ENCODE assay signal across 16 cellular contexts in genomic region chr5:168307022-168307421, GRCh38. TPM values are rescaled to one million over a fixed set of nuclear protein-coding genes. Genes with fewer than 3 reads are reported as not detected.
DNase-seq lines count a peak whose midpoint lies in the region; ATAC-seq and TF ChIP-seq lines count a peak whose summit lies in the region.
"Had no signal": no experiment of that assay in that cellular context is flagged by ENCODE, and none has a peak within 500 bp of the region (broad histone marks: within the 10 kb centered on the region; RNA-seq: fewer than 3 reads in every experiment).

No MANE protein-coding gene starts in this region.

- no peak for TF ChIP-seq CTCF in lower lobe of right lung (IDR thresholded peaks at IDR 0.05)
- TF ChIP-seq CTCF in upper lobe of left lung (IDR thresholded peaks at IDR 0.05), result no peak
- no peak for TF ChIP-seq CTCF in heart right ventricle (IDR thresholded peaks at IDR 0.05)

- H3K27me3 ChIP-seq in esophagus (ENCODE audit: control insufficient read depth in 1 of 2, insufficient read depth in 2 of 2, low read length in 2 of 2), result no peaks in the 10 kb centered on the region
- H3K27me3 ChIP-seq in lower lobe of right lung (ENCODE audit: low read depth), result no peaks in the 10 kb centered on the region
- no peaks in the 10 kb centered on the region for H3K27me3 ChIP-seq in upper lobe of left lung
- peaks cover 0 to 12% (median 3%) of the 10 kb centered on the region in 7 donors for H3K27me3 ChIP-seq in heart right ventricle

- H3K4me3 ChIP-seq in esophagus (ENCODE audit: low read depth in 1 of 2, low read length in 2 of 2) (no peak overlapping the region), lower lobe of right lung (no peak overlapping the region), upper lobe of left lung (no peak overlapping the region), heart right ventricle (no peak overlapping the region)
- H3K4me3 ChIP-seq: HAP-1 had no signal

- no peak for TF ChIP-seq EP300 in upper lobe of left lung (IDR thresholded peaks at IDR 0.05)

- H3K9me3 ChIP-seq in esophagus (ENCODE audit: control insufficient read depth in 2 of 2, insufficient read depth in 1 of 2, low read depth in 1 of 2, low read length in 1 of 2), result no peaks in the 10 kb centered on the region
- no peaks in the 10 kb centered on the region for H3K9me3 ChIP-seq in lower lobe of right lung
- no peaks in the 10 kb centered on the region for H3K9me3 ChIP-seq in upper lobe of left lung
- no peaks in the 10 kb centered on the region for H3K9me3 ChIP-seq in heart right ventricle
- H3K9me3 ChIP-seq: HAP-1 had no signal

- H3K36me3 ChIP-seq in esophagus (ENCODE audit: control insufficient read depth in 2 of 2, insufficient read depth in 2 of 2, low read length in 1 of 2) (peaks cover 0 to 9% of the 10 kb centered on the region in 2 donors), lower lobe of right lung (no peaks in the 10 kb centered on the region), upper lobe of left lung (no peaks in the 10 kb centered on the region), heart right ventricle (no peaks in the 10 kb centered on the region)
- H3K36me3 ChIP-seq: HAP-1 had no signal

- peak; percentile 25 for DNase-seq in MV-4-11 (lab: John Stamatoyannopoulos, UW)
- DNase-seq in lower lobe of right lung, result no peak
- DNase-seq in upper lobe of left lung, result no peak
- no peak for DNase-seq in UCSD-AML1 (lab: John Stamatoyannopoulos, UW; ENCODE audit: unreplicated experiment)
- DNase-seq in heart right ventricle, result no peak
- no peak for DNase-seq in LoVo (ENCODE audit: low spot score)
- DNase-seq in activated T-cell treated with anti-CD3 and anti-CD28 coated beads, Interleukin-2, amount 50 U/mL, for 1 hour, result no peak
- DNase-seq: CD8-positive, alpha-beta T cell; COR-L47; DMS53; GF-D8; GOT3; IMR-90 had no signal

- ATAC-seq in lower lobe of right lung (peak in 1 of 2 donors; percentile 17), upper lobe of left lung (ENCODE audit: low FRiP score in 2 of 2) (no peak), heart right ventricle (no peak)
- ATAC-seq: CD8-positive, alpha-beta T cell had no signal

- TF ChIP-seq POLR2A in upper lobe of left lung (IDR thresholded peaks at IDR 0.05), result no peak

- intact Hi-C loops in lower lobe of right lung (cut with DNase I) (no loop called here), heart right ventricle (cut with DNase I) (no loop called here)

- WGBS in esophagus, 2 donors, result 72 to 76% methylated on average over 6 of the region's 6 CpGs
- WGBS in upper lobe of left lung, 2 donors, result 72 to 81% methylated on average over 6 of the region's 6 CpGs
- WGBS in heart right ventricle, 2 donors, result 89 to 96% methylated on average over 6 of the region's 6 CpGs

- H3K4me1 ChIP-seq in esophagus (ENCODE audit: control insufficient read depth in 2 of 2, insufficient read depth in 2 of 2, low read length in 1 of 2), result no peaks in the 10 kb centered on the region
- peaks cover 33% of the 10 kb centered on the region for H3K4me1 ChIP-seq in lower lobe of right lung
- H3K4me1 ChIP-seq in upper lobe of left lung, result peaks cover 0 to 56% (median 11%) of the 10 kb centered on the region in 4 donors
- no peaks in the 10 kb centered on the region for H3K4me1 ChIP-seq in heart right ventricle
- H3K4me1 ChIP-seq: HAP-1 had no signal

- peak overlapping the region; percentile 50 for H3K27ac ChIP-seq in esophagus (ENCODE audit: low read depth in 2 of 2, low read length in 1 of 2)
- H3K27ac ChIP-seq in lower lobe of right lung, result peak overlapping the region; percentile 50
- peak overlapping the region; percentile 42 to 61 (median 54) for H3K27ac ChIP-seq in upper lobe of left lung
- no peak overlapping the region for H3K27ac ChIP-seq in heart right ventricle

RNA-seq across cellular contexts. Expression of gene WWC1, which starts 15.6 kb away (rescaled TPM):
- 10 to 100 TPM; 21.7 to 55.2 TPM for polyA plus RNA-seq in esophagus
- 61.9 TPM for total RNA-seq in lower lobe of right lung
- total RNA-seq in upper lobe of left lung, result 10 to 100 TPM; 64.9 to 99.1 (median 86.4) TPM
- 1 to 10 TPM in 7 of 10 donors, under 1 TPM in 3; 0.79 to 1.7 (median 1.2) TPM for total RNA-seq in heart right ventricle
- polyA plus RNA-seq in heart right ventricle, result 1 to 10 TPM in 1 of 2 donors, under 1 TPM in 1; 0.80 to 7.8 TPM
- total RNA-seq: CD8-positive, alpha-beta T cell had no signal
- polyA plus RNA-seq: CD14-positive monocyte had no signal

Comparison
In these comparisons a context has a peak if more than half of its experiments do, and no peak if none do; other contexts are left out.
1. H3K27ac ChIP-seq: peak in esophagus (2 of 2), lower lobe of right lung (single experiment) and upper lobe of left lung (4 of 4); none in heart right ventricle (0 of 10).
2. RNA of gene WWC1, which starts 15.6 kb away (total RNA-seq): 64.9 to 99.1 TPM in upper lobe of left lung and 61.9 TPM in lower lobe of right lung (single experiment); 0.79 to 1.7 TPM in heart right ventricle; every median in the first group is over 10 times any median in the second.